Comparison of ENCODE assay signal across 7 cellular contexts in the genomic region with DNA sequence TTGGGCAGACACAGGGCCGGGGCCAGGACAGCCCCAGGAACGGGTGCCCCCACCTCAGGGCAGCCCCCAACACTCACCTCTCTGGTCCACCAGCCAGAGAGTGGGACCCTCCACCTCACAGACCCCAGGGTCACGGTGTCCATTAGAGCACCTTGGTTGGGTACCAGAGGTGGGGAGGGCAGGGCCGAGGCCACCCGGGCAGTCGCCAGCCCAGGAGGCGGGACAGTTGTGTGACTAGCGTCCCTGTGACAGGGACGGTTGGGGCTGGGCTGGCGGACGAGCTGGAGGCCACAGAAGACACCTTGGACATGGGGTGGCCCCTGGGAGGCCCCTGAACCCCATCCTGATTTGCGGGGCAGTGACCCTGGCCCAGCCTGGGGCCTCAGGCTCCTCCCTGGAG. TPM values are rescaled to one million over a fixed set of nuclear protein-coding genes. Genes with fewer than 3 reads are reported as not detected.
"Had no signal": no experiment of that assay in that cellular context is flagged by ENCODE, and none has a peak within 500 bp of the region (broad histone marks: within the 10 kb centered on the region; RNA-seq: fewer than 3 reads in every experiment).

No MANE protein-coding gene starts in this region.

- ATAC-seq: K562 had no signal

- H2AFZ ChIP-seq: GM23338 had no signal

- H3K4me2 ChIP-seq: GM23338 had no signal

- DNase-seq: HFFc6, IMR-90, KG1 had no signal

- H3K4me3 ChIP-seq: GM23338, HAP-1, K562 had no signal

- H3K9me3 ChIP-seq: HAP-1 had no signal

- H3K36me3 ChIP-seq: HAP-1 had no signal

- H3K4me1 ChIP-seq: HAP-1 had no signal

RNA-seq across cellular contexts. Expression of gene C1QTNF8, which starts 11.7 kb away (rescaled TPM):
- total RNA-seq: GM23338, H1, HFFc6, IMR-90, K562 had no signal
- polyA plus RNA-seq: GM23338, H1, IMR-90, K562 had no signal

RNA-seq across cellular contexts. Expression of gene SSTR5, which starts 35.2 kb away (rescaled TPM):
- total RNA-seq: HFFc6, IMR-90, K562 had no signal
- polyA plus RNA-seq: IMR-90, K562 had no signal
